In the genomic region with DNA sequence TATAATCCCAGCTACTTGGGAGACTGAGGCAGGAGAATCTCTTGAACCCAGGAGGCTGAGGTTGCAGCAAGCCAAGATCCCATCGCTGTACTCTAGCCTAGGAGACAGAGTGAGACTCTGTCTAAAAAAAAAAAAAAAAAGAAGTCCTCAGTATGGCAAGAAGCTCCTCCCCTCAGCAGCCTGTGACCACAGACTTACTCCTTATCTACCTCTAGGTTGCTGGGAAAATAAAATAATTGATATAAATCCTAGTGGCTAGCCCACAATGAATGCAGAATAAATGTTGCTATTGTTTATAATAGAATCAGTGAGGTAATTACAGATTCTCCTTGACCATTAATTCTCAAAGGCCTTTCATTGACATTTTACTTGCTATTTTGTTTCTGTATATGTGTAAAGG, we compare ENCODE assay signal across 19 cellular contexts.
"Had no signal": no experiment of that assay in that cellular context is flagged by ENCODE, and none has a peak within 500 bp of the region (broad histone marks: within the 10 kb centered on the region; RNA-seq: fewer than 3 reads in every experiment).

No MANE protein-coding gene starts in this region.

- H3K27ac Mint-ChIP-seq: activated CD4-positive, alpha-beta memory T cell treated with anti-CD3 and anti-CD28 coated beads for 36 hours; activated naive CD4-positive, alpha-beta T cell treated with anti-CD3 and anti-CD28 coated beads, Interleukin-2, amount 10 ng/mL, durations not matched to agents 7 days and 5 days; activated T-cell treated with anti-CD3 and anti-CD28 coated beads, Interleukin-2, amount 50 U/mL, for 72 hours; naive thymus-derived CD4-positive, alpha-beta T cell; stimulated activated naive CD8-positive, alpha-beta T cell treated with anti-CD3 and anti-CD28 coated beads, Interleukin-15, Interleukin-2, amounts not matched to agents 100 ng/mL and 50 ng/mL, for 24 hours; T-cell had no signal

- H3K27ac ChIP-seq: lower lobe of right lung, skin epidermis, tibial artery had no signal

- H3K36me3 ChIP-seq: lower lobe of right lung, right lobe of liver had no signal

- H3K9me3 ChIP-seq: lower lobe of right lung, right lobe of liver, tibial artery had no signal

- ATAC-seq: activated T-cell treated with anti-CD3 and anti-CD28 coated beads, Interleukin-2, amount 50 U/mL, for 72 hours; left lobe of liver; lower lobe of right lung; naive thymus-derived CD4-positive, alpha-beta T cell; T-cell had no signal

- H3K36me3 Mint-ChIP-seq: activated CD4-positive, alpha-beta memory T cell treated with anti-CD3 and anti-CD28 coated beads for 36 hours; activated naive CD4-positive, alpha-beta T cell treated with anti-CD3 and anti-CD28 coated beads, Interleukin-2, amount 10 ng/mL, durations not matched to agents 7 days and 5 days; T-cell had no signal

- H3K27me3 ChIP-seq: right lobe of liver, tibial artery had no signal

- H3K4me3 ChIP-seq: lower lobe of right lung, right lobe of liver, skin epidermis, tibial artery had no signal

- DNase-seq: activated CD4-positive, alpha-beta memory T cell treated with anti-CD3 and anti-CD28 coated beads for 36 hours; activated CD4-positive, alpha-beta T cell treated with anti-CD3 and anti-CD28 coated beads for 48 hours; activated effector memory CD4-positive, alpha-beta T cell treated with Interleukin-2 at 50 U/mL for 16 hours; activated naive CD4-positive, alpha-beta T cell treated with anti-CD3 and anti-CD28 coated beads, Interleukin-2, amount 10 ng/mL, durations not matched to agents 7 days and 5 days; activated T-cell treated with anti-CD3 and anti-CD28 coated beads, Interleukin-2, amount 50 U/mL, for 72 hours; cortex of kidney; erythroblast; lower lobe of right lung; mesendoderm; naive thymus-derived CD4-positive, alpha-beta T cell; occipital lobe; right lobe of liver; stimulated activated CD4-positive, alpha-beta T cell treated with anti-CD3 and anti-CD28 coated beads, Interleukin-1b, Interleukin-23, amount 100 ng/mL, for 48 hours; T-cell; tibial artery had no signal

- H3K4me3 Mint-ChIP-seq: activated CD4-positive, alpha-beta memory T cell treated with anti-CD3 and anti-CD28 coated beads for 36 hours; activated naive CD4-positive, alpha-beta T cell treated with anti-CD3 and anti-CD28 coated beads, Interleukin-2, amount 10 ng/mL, durations not matched to agents 7 days and 5 days; activated T-cell treated with anti-CD3 and anti-CD28 coated beads, Interleukin-2, amount 50 U/mL, for 72 hours; naive thymus-derived CD4-positive, alpha-beta T cell; neural crest cell; stimulated activated naive CD8-positive, alpha-beta T cell treated with anti-CD3 and anti-CD28 coated beads, Interleukin-15, Interleukin-2, amounts not matched to agents 100 ng/mL and 50 ng/mL, for 24 hours; T-cell had no signal

- H3K9me3 Mint-ChIP-seq: activated CD4-positive, alpha-beta memory T cell treated with anti-CD3 and anti-CD28 coated beads for 36 hours; activated naive CD4-positive, alpha-beta T cell treated with anti-CD3 and anti-CD28 coated beads, Interleukin-2, amount 10 ng/mL, durations not matched to agents 7 days and 5 days; naive thymus-derived CD4-positive, alpha-beta T cell; neural crest cell; stimulated activated naive CD8-positive, alpha-beta T cell treated with anti-CD3 and anti-CD28 coated beads, Interleukin-15, Interleukin-2, amounts not matched to agents 100 ng/mL and 50 ng/mL, for 24 hours; T-cell had no signal
